Comparison of ENCODE assay signal across 27 cellular contexts in genomic region chr12:20722142-20722541, GRCh38. TPM values are rescaled to one million over a fixed set of nuclear protein-coding genes. Genes with fewer than 3 reads are reported as not detected.
"Had no signal": no experiment of that assay in that cellular context is flagged by ENCODE, and none has a peak within 500 bp of the region (broad histone marks: within the 10 kb centered on the region; RNA-seq: fewer than 3 reads in every experiment).

No MANE protein-coding gene starts in this region.

- H3K4me1 ChIP-seq: adrenal gland, ascending aorta, esophagus muscularis mucosa, left ventricle myocardium inferior, upper lobe of right lung had no signal

- H3K9me3 Mint-ChIP-seq: mesothelial cell of epicardium had no signal

- DNase-seq: activated CD4-positive, alpha-beta T cell treated with anti-CD3 and anti-CD28 coated beads for 1 hour; activated CD8-positive, alpha-beta memory T cell treated with anti-CD3 and anti-CD28 coated beads for 24 hours; activated CD8-positive, alpha-beta memory T cell treated with anti-CD3 and anti-CD28 coated beads, Interleukin-2, amount 50 U/mL, for 4 hours; activated naive CD4-positive, alpha-beta T cell; activated T-cell treated with anti-CD3 and anti-CD28 coated beads, Interleukin-2, amount 50 U/mL, for 24 hours; adrenal gland; brain microvascular endothelial cell; caudate nucleus; effector memory CD4-positive, alpha-beta T cell; hippocampal formation; kidney glomerular epithelial cell; left ventricle myocardium inferior; natural killer cell; retina; stimulated activated CD4-positive, alpha-beta T cell treated with anti-CD3 and anti-CD28 coated beads, Interleukin-2, amount 100 ng/mL, for 48 hours; stimulated activated CD8-positive, alpha-beta memory T cell treated with anti-CD3 and anti-CD28 coated beads, Interleukin-4, amount 100 ng/mL, for 48 hours; stimulated activated naive CD4-positive, alpha-beta T cell; upper lobe of right lung had no signal

- H3K4me3 Mint-ChIP-seq: activated naive CD8-positive, alpha-beta T cell; activated T-cell treated with anti-CD3 and anti-CD28 coated beads, Interleukin-2, amount 50 U/mL, for 24 hours; activated T-helper 17 cell treated with anti-CD3 and anti-CD28 coated beads, Interleukin-2, amount 50 U/mL, for 72 hours; mesothelial cell of epicardium; natural killer cell had no signal

- H3K9me3 ChIP-seq: adrenal gland, ascending aorta, esophagus muscularis mucosa, left ventricle myocardium inferior, thoracic aorta, upper lobe of right lung had no signal

- H3K27me3 Mint-ChIP-seq: activated naive CD8-positive, alpha-beta T cell; activated T-cell treated with anti-CD3 and anti-CD28 coated beads, Interleukin-2, amount 50 U/mL, for 24 hours; activated T-helper 17 cell treated with anti-CD3 and anti-CD28 coated beads, Interleukin-2, amount 50 U/mL, for 72 hours had no signal

- H3K27ac ChIP-seq: adrenal gland, ascending aorta, brain microvascular endothelial cell, esophagus muscularis mucosa, left ventricle myocardium inferior, thoracic aorta, upper lobe of right lung had no signal

- H3K36me3 Mint-ChIP-seq: activated naive CD8-positive, alpha-beta T cell; mesothelial cell of epicardium; natural killer cell had no signal

- H3K27me3 ChIP-seq: adrenal gland, ascending aorta, brain microvascular endothelial cell, esophagus muscularis mucosa, upper lobe of right lung had no signal

- H3K36me3 ChIP-seq: adrenal gland, ascending aorta, brain microvascular endothelial cell, esophagus muscularis mucosa, left ventricle myocardium inferior, thoracic aorta, upper lobe of right lung had no signal

- H3K4me1 Mint-ChIP-seq: activated T-helper 17 cell treated with anti-CD3 and anti-CD28 coated beads, Interleukin-2, amount 50 U/mL, for 72 hours; mesothelial cell of epicardium; natural killer cell had no signal

- H3K27ac Mint-ChIP-seq: activated naive CD8-positive, alpha-beta T cell; activated T-cell treated with anti-CD3 and anti-CD28 coated beads, Interleukin-2, amount 50 U/mL, for 24 hours; activated T-helper 17 cell treated with anti-CD3 and anti-CD28 coated beads, Interleukin-2, amount 50 U/mL, for 72 hours; mesothelial cell of epicardium; natural killer cell had no signal

- H3K4me3 ChIP-seq: adrenal gland, ascending aorta, esophagus muscularis mucosa, left ventricle myocardium inferior, thoracic aorta, upper lobe of right lung had no signal

- ATAC-seq: activated T-helper 17 cell treated with anti-CD3 and anti-CD28 coated beads, Interleukin-2, amount 50 U/mL, for 72 hours; natural killer cell; upper lobe of right lung had no signal

RNA-seq across cellular contexts. Expression of gene SLCO1C1, which starts 27.0 kb away (rescaled TPM):
- total RNA-seq: activated T-helper 17 cell treated with anti-CD3 and anti-CD28 coated beads, Interleukin-2, amount 50 U/mL, for 72 hours; ascending aorta; dermis microvascular lymphatic vessel endothelial cell; lung microvascular endothelial cell; natural killer cell; T-helper 2 cell treated with Interferon-gamma antibody and Interleukin-4, amounts not matched to agents 100 ng/mL and 5 ng/mL, for 36 hours had no signal
